In the genomic region with DNA sequence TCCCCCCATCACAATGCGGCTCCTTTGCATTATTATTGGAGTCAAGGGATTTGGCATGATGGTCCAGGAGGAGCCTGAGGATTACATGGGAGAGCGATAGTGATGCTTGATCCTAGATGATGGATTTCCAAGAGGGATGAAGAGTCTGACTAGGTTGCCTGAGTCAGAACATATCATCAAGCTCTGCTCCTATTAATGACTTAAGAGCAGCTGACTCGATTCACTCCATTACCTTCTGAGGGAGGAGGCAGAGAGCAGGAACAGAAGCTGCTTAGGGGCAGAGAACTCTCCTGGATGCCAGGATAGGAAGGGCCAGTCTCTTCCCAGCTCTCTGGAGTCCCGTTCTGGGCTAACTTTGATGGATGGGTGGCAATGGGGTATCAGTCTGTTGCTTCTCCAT, we compare ENCODE assay signal across 16 cellular contexts. TPM values are rescaled to one million over a fixed set of nuclear protein-coding genes. Genes with fewer than 3 reads are reported as not detected.
DNase-seq lines count a peak whose midpoint lies in the region; ATAC-seq and TF ChIP-seq lines count a peak whose summit lies in the region.
"Had no signal": no experiment of that assay in that cellular context is flagged by ENCODE, and none has a peak within 500 bp of the region (broad histone marks: within the 10 kb centered on the region; RNA-seq: fewer than 3 reads in every experiment).

No MANE protein-coding gene starts in this region.

- H3K4me2 ChIP-seq in PC-9 (peak overlapping the region; percentile 72), skeletal muscle satellite cell (ENCODE audit: low read length) (no peak overlapping the region)

- no peaks in the 10 kb centered on the region for H3K9me2 ChIP-seq in PC-9 (ENCODE audit: insufficient read depth)

- no TSS peak for BruUV-seq in PC-9 (replicated peaks; lab: Mats Ljungman, UMichigan)

- peak overlapping the region; percentile 96 for H3K27ac ChIP-seq in PC-9
- H3K27ac ChIP-seq: SK-N-MC had no signal

- H3K9me3 ChIP-seq in PC-9 (ENCODE audit: insufficient read depth, low read depth) (no peaks in the 10 kb centered on the region), skeletal muscle satellite cell (replicated peaks; ENCODE audit: low read length) (no peaks in the 10 kb centered on the region)

- H3K4me1 ChIP-seq in PC-9 (replicated peaks; ENCODE audit: insufficient read depth) (peaks cover 71% of the 10 kb centered on the region), skeletal muscle satellite cell (ENCODE audit: control insufficient read depth, insufficient read depth, low read length) (peaks cover 37% of the 10 kb centered on the region)

- CTCF ChIA-PET in PC-9 (lab: Charles Lee), result interaction anchor here (0.6 kb wide), 1 partner anchor 18 kb away, joined by 5 read pairs; no protein-coding TSS in a partner anchor

- H2AFZ ChIP-seq in PC-9, result no peak overlapping the region

- no peaks in the 10 kb centered on the region for H3K79me2 ChIP-seq in PC-9 (ENCODE audit: low read depth)

- intact Hi-C loops in PC-9 (cut with micrococcal nuclease; ENCODE audit: unreplicated experiment), result no loop called here

- TF ChIP-seq CTCF in PC-9 (conservative IDR thresholded peaks at IDR 0.05), result no peak
- no peak for TF ChIP-seq CTCF in foreskin fibroblast (IDR thresholded peaks at IDR 0.05; ENCODE audit: low read depth, low read length)
- TF ChIP-seq CTCF in omental fat pad (IDR thresholded peaks at IDR 0.05), result no peak

- H3K36me3 ChIP-seq in PC-9 (ENCODE audit: low read depth) (no peaks in the 10 kb centered on the region), skeletal muscle satellite cell (ENCODE audit: insufficient read depth, low read length) (no peaks in the 10 kb centered on the region)

- POLR2A ChIA-PET in PC-9 (lab: Charles Lee; ENCODE audit: unreplicated experiment), result interaction anchor here (0.7 kb wide), 1 partner anchor 26 kb away, joined by 3 read pairs; no protein-coding TSS in a partner anchor

- no peak for ATAC-seq in omental fat pad (ENCODE audit: low FRiP score)
- ATAC-seq: Right ventricle myocardium inferior had no signal

- peaks cover 45% of the 10 kb centered on the region for H3F3A ChIP-seq in PC-9 (ENCODE audit: insufficient read depth, low read depth)

- DNase-seq in ELR (ENCODE audit: low read depth), result peak; percentile 58
- no peak for DNase-seq in PC-9
- peak; percentile 33 to 54 for DNase-seq in foreskin fibroblast
- DNase-seq in NCI-H526 treated with DMSO at 0.1 percent for 48 hours (lab: John Stamatoyannopoulos, UW), result no peak
- no peak for DNase-seq in NCI-H1694 (lab: John Stamatoyannopoulos, UW)
- no peak for DNase-seq in omental fat pad (ENCODE audit: low spot score)
- DNase-seq: CD8-positive, alpha-beta memory T cell; Kasumi-1; NCI-H1417 treated with DMSO at 0.1 percent for 48 hours; NCI-H2081; NCI-H510A treated with DMSO at 0.1 percent for 48 hours; OCI-M1 had no signal

- H3K9ac ChIP-seq in skeletal muscle satellite cell (ENCODE audit: low read depth, low read length), result no peak overlapping the region

- no peaks in the 10 kb centered on the region for H4K20me1 ChIP-seq in PC-9 (ENCODE audit: insufficient read depth)

- no peaks in the 10 kb centered on the region for H3K27me3 ChIP-seq in PC-9 (ENCODE audit: insufficient read depth, low read depth)
- no peaks in the 10 kb centered on the region for H3K27me3 ChIP-seq in skeletal muscle satellite cell (ENCODE audit: control insufficient read depth, insufficient read depth, low read length)

- H3K4me3 ChIP-seq in PC-9 (no peak overlapping the region), foreskin fibroblast (ENCODE audit: low read depth in 1 of 2, low read length in 2 of 2) (no peak overlapping the region), skeletal muscle satellite cell (ENCODE audit: low read length) (peak overlapping the region; percentile 24)
- H3K4me3 ChIP-seq: SK-N-MC had no signal

RNA-seq across cellular contexts. Expression of a gene that starts 54.0 kb away (rescaled TPM):
- total RNA-seq in PC-9 (2021) (not detected in 2 replicates), omental fat pad (not detected)
- not detected in 2 replicates for total RNA-seq in skeletal muscle satellite cell (2012; rRNA removed)
- total RNA-seq: CD8-positive, alpha-beta memory T cell; H4 had no signal

Comparison
In these comparisons a context has a peak if more than half of its experiments do, and no peak if none do; other contexts are left out.
1. DNase-seq: peak in ELR (single experiment) and foreskin fibroblast (2 of 2); none in PC-9 (0 of 2), NCI-H526 treated with DMSO at 0.1 percent for 48 hours (single experiment), NCI-H1694 (single experiment) and omental fat pad (single experiment).